ENCODE assay signal across 15 cellular contexts in the genomic region with DNA sequence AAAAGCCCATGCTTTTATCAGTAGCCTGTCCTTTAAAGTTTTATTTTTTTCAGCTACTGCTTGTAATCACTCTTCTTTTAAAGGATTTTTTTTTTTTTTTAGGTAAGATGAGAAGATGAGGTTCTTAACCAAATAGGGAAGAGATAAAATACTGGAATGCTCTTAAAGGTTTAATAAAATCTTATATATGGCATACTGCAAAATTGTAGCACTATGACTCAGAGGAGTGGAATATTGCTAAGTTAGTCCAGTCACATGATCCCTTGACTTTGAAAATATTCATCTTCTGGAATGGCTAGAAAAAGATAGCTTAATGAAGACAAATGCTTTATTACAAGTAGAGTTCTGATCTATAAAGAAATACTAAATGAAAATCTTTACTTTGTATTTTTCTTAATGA.
DNase-seq lines count a peak whose midpoint lies in the region; ATAC-seq and TF ChIP-seq lines count a peak whose summit lies in the region.
"Had no signal": no experiment of that assay in that cellular context is flagged by ENCODE, and none has a peak within 500 bp of the region (broad histone marks: within the 10 kb centered on the region; RNA-seq: fewer than 3 reads in every experiment).

No MANE protein-coding gene starts in this region.

- no peak overlapping the region for H3K4me3 Mint-ChIP-seq in activated CD4-positive, alpha-beta T cell treated with anti-CD3 and anti-CD28 coated beads for 36 hours

- peak; percentile 64 for ATAC-seq in HCT116
- no peak for ATAC-seq in activated CD4-positive, alpha-beta T cell treated with anti-CD3 and anti-CD28 coated beads for 36 hours

- H3K9ac ChIP-seq in HCT116 (ENCODE audit: low read length) (0 out of 2 replicates have a peak overlapping the region, but pooled peaks have one; percentile 12), skeletal muscle satellite cell (ENCODE audit: low read depth, low read length) (peak overlapping the region; percentile 62)

- H3K4me3 ChIP-seq in HCT116 (replicated peaks in 1 of 2; ENCODE audit: low read depth in 1 of 2, low read length in 2 of 2): no peak overlapping the region
- H3K4me3 ChIP-seq in fibroblast of pulmonary artery (replicated peaks; ENCODE audit: low read depth, low read length): no peak overlapping the region
- H3K4me3 ChIP-seq in skeletal muscle satellite cell (ENCODE audit: low read length): peak overlapping the region; percentile 45
- H3K4me3 ChIP-seq in adrenal gland: no peak overlapping the region
- no peak overlapping the region for H3K4me3 ChIP-seq in suprapubic skin
- H3K4me3 ChIP-seq: lung had no signal

- no peak overlapping the region for H3K27ac Mint-ChIP-seq in activated CD4-positive, alpha-beta T cell treated with anti-CD3 and anti-CD28 coated beads for 36 hours

- peak overlapping the region; percentile 52 for H3K4me2 ChIP-seq in HCT116 (ENCODE audit: low read length)
- H3K4me2 ChIP-seq in skeletal muscle satellite cell (ENCODE audit: low read length): peak overlapping the region; percentile 73

- H3K27me3 Mint-ChIP-seq in activated CD4-positive, alpha-beta T cell treated with anti-CD3 and anti-CD28 coated beads for 36 hours: no peaks in the 10 kb centered on the region

- H3K9me3 ChIP-seq in HCT116 (ENCODE audit: control insufficient read depth in 1 of 2, insufficient read depth in 1 of 2, low read depth in 1 of 2, low read length in 2 of 2) (no peaks in the 10 kb centered on the region), skeletal muscle satellite cell (replicated peaks; ENCODE audit: low read length) (no peaks in the 10 kb centered on the region), adrenal gland (replicated peaks in 1 of 3) (no peaks in the 10 kb centered on the region), suprapubic skin (no peaks in the 10 kb centered on the region)

- H3K9me3 Mint-ChIP-seq in activated CD4-positive, alpha-beta T cell treated with anti-CD3 and anti-CD28 coated beads for 36 hours (ENCODE audit: low read depth): peaks cover 3% of the 10 kb centered on the region

- CTCF ChIA-PET in HCT116 (lab: Charles Lee): interaction anchor here (0.6 to 0.9 kb wide), 2 partner anchors 20 to 22 kb away, joined by 3 to 4 read pairs; no protein-coding TSS in a partner anchor
- CTCF ChIA-PET in activated CD4-positive, alpha-beta T cell treated with anti-CD3 and anti-CD28 coated beads for 36 hours (lab: Charles Lee): no interaction called here

- H3K4me1 ChIP-seq in HCT116 (ENCODE audit: control insufficient read depth in 1 of 2, insufficient read depth in 2 of 2, low read length in 2 of 2): peaks cover 27 to 49% of the 10 kb centered on the region in 2 experiments
- H3K4me1 ChIP-seq in skeletal muscle satellite cell (ENCODE audit: control insufficient read depth, insufficient read depth, low read length): peaks cover 40% of the 10 kb centered on the region
- peaks cover 0 to 7% of the 10 kb centered on the region in 2 donors for H3K4me1 ChIP-seq in adrenal gland (replicated peaks in 1 of 2)
- H3K4me1 ChIP-seq in suprapubic skin: peaks cover 13% of the 10 kb centered on the region

- no peaks in the 10 kb centered on the region for H3K36me3 Mint-ChIP-seq in activated CD4-positive, alpha-beta T cell treated with anti-CD3 and anti-CD28 coated beads for 36 hours (ENCODE audit: low read depth)

- DNase-seq in HCT116 (ENCODE audit: low read depth, low spot score) (no peak), SW 1271 (lab: John Stamatoyannopoulos, UW) (peak; percentile 32 to 71), fibroblast of pulmonary artery (ENCODE audit: low read depth) (peak; percentile 77), adrenal gland (no peak), suprapubic skin (ENCODE audit: low spot score in 2 of 2) (no peak)
- no peak for DNase-seq in activated CD4-positive, alpha-beta T cell treated with anti-CD3 and anti-CD28 coated beads for 36 hours
- DNase-seq: activated CD4-positive, CD25-positive, alpha-beta regulatory T cell treated with anti-CD3 and anti-CD28 coated beads, Interleukin-2, amount 50 U/mL, for 72 hours; activated T-cell treated with anti-CD3 and anti-CD28 coated beads, Interleukin-2, amount 50 U/mL, for 1 hour; aorta; effector memory CD4-positive, alpha-beta T cell; MM.1S; occipital lobe; stimulated activated CD4-positive, alpha-beta T cell treated with anti-CD3 and anti-CD28 coated beads, Interleukin-12 subunit alpha, Interleukin-12 subunit beta, amount 100 ng/mL, for 4 hours had no signal

- TF ChIP-seq CTCF in HCT116 (IDR thresholded peaks at IDR 0.05 in 2 of 3, conservative IDR thresholded peaks at IDR 0.05 in 1 of 3; ENCODE audit: borderline replicate concordance in 1 of 3, insufficient read depth in 1 of 3, low read depth in 2 of 3, low read length in 2 of 3) (no peak), fibroblast of pulmonary artery (IDR thresholded peaks at IDR 0.05; ENCODE audit: low read length, missing control alignments) (no peak), adrenal gland (IDR thresholded peaks at IDR 0.05) (no peak), suprapubic skin (IDR thresholded peaks at IDR 0.05) (no peak)

- no peak for TF ChIP-seq RAD21 in HCT116 (IDR thresholded peaks at IDR 0.05; ENCODE audit: low read depth)

- peak overlapping the region; percentile 77 for H2AFZ ChIP-seq in HCT116 (ENCODE audit: low read depth, low read length, poor library complexity, severe bottlenecking)

- H3K36me3 ChIP-seq in HCT116 (ENCODE audit: control insufficient read depth in 1 of 2, insufficient read depth in 2 of 2, low read length in 2 of 2) (no peaks in the 10 kb centered on the region), skeletal muscle satellite cell (ENCODE audit: insufficient read depth, low read length) (peaks cover 19% of the 10 kb centered on the region), adrenal gland (replicated peaks in 1 of 2) (no peaks in the 10 kb centered on the region), suprapubic skin (no peaks in the 10 kb centered on the region)

- BruUV-seq in HCT116 (replicated peaks; lab: Mats Ljungman, UMichigan): no TSS peak

- RAD21 ChIA-PET in HCT116 (lab: Charles Lee; ENCODE audit: low non-redundant PET in 1 of 2, low total read pairs in 2 of 2, uncharacterized antibody in 2 of 2, unreplicated experiment in 2 of 2): no interaction called here

- H3K27ac ChIP-seq in HCT116 (ENCODE audit: low read depth, low read length) (peak overlapping the region; percentile 37; the same call in 1 of the 2 replicates), adrenal gland (no peak overlapping the region), suprapubic skin (no peak overlapping the region)

- no peaks in the 10 kb centered on the region for H4K20me1 ChIP-seq in HCT116 (ENCODE audit: insufficient read depth)

- intact Hi-C loops in HCT116 (cut with micrococcal nuclease): no loop called here
- intact Hi-C loops in adrenal gland (cut with DNase I): no loop called here
- intact Hi-C loops in activated CD4-positive, alpha-beta T cell treated with anti-CD3 and anti-CD28 coated beads for 36 hours (cut with DNase I, micrococcal nuclease): no loop called here

- H3K9me2 ChIP-seq in HCT116 (ENCODE audit: insufficient read depth): no peaks in the 10 kb centered on the region

- POLR2A ChIA-PET in HCT116 (lab: Charles Lee): no interaction called here
- POLR2A ChIA-PET in activated CD4-positive, alpha-beta T cell treated with anti-CD3 and anti-CD28 coated beads for 36 hours (lab: Charles Lee): no interaction called here

- no peaks in the 10 kb centered on the region for H3K4me1 Mint-ChIP-seq in activated CD4-positive, alpha-beta T cell treated with anti-CD3 and anti-CD28 coated beads for 36 hours

- H3K79me2 ChIP-seq in HCT116 (ENCODE audit: insufficient read depth, low read length): no peaks in the 10 kb centered on the region; the same call in 1 of the 2 replicates

- no peak for TF ChIP-seq EP300 in suprapubic skin (IDR thresholded peaks at IDR 0.05)

- H3K27me3 ChIP-seq in HCT116 (ENCODE audit: insufficient read depth, low read length): no peaks in the 10 kb centered on the region
- no peaks in the 10 kb centered on the region for H3K27me3 ChIP-seq in skeletal muscle satellite cell (ENCODE audit: control insufficient read depth, insufficient read depth, low read length)
- H3K27me3 ChIP-seq in adrenal gland: no peaks in the 10 kb centered on the region
- no peaks in the 10 kb centered on the region for H3K27me3 ChIP-seq in suprapubic skin

- TF ChIP-seq POLR2A in HCT116 (IDR thresholded peaks at IDR 0.05; ENCODE audit: borderline replicate concordance, extremely low read depth, insufficient read depth, insufficient read length): no peak
- TF ChIP-seq POLR2A in adrenal gland (IDR thresholded peaks at IDR 0.05): no peak
- TF ChIP-seq POLR2A in suprapubic skin (IDR thresholded peaks at IDR 0.05): no peak

TF ChIP-seq in HCT116, 20 proteins besides CTCF, POLR2A, EP300 and RAD21 (continues in another document):
- TF ChIP-seq FOSL1 (IDR thresholded peaks at IDR 0.05; ENCODE audit: low read depth) (peak; percentile 48; the same call in 1 of the 2 replicates), SP1 (IDR thresholded peaks at IDR 0.05; ENCODE audit: low read depth) (no peak), SRF (IDR thresholded peaks at IDR 0.05; ENCODE audit: low read depth) (no peak), CEBPB (IDR thresholded peaks at IDR 0.05; ENCODE audit: low read depth) (0 out of 2 replicates have a peak, but pooled peaks have one; percentile 22), ZFX (IDR thresholded peaks at IDR 0.05) (no peak), EGR1 (IDR thresholded peaks at IDR 0.05; ENCODE audit: low read depth) (no peak), JUND (IDR thresholded peaks at IDR 0.05) (0 out of 2 replicates have a peak, but pooled peaks have one; percentile 20), EZH2 (IDR thresholded peaks at IDR 0.05) (no peak), ATF3 (IDR thresholded peaks at IDR 0.05) (no peak), SIN3A (IDR thresholded peaks at IDR 0.05; ENCODE audit: low read depth) (no peak), ZNF274 (IDR thresholded peaks at IDR 0.05; ENCODE audit: low read depth, low read length) (no peak), EZH2phosphoT487 (IDR thresholded peaks at IDR 0.05; ENCODE audit: borderline replicate concordance) (no peak), CBX3 (IDR thresholded peaks at IDR 0.05; ENCODE audit: low read depth) (no peak), ELF1 (IDR thresholded peaks at IDR 0.05; ENCODE audit: borderline replicate concordance, low read depth) (no peak), TCF7L2 (IDR thresholded peaks at IDR 0.05; ENCODE audit: borderline replicate concordance, extremely low read depth, insufficient read depth, insufficient read length) (no peak), YY1 (IDR thresholded peaks at IDR 0.05; ENCODE audit: extremely low read depth, insufficient replicate concordance, low read depth, low read length) (no peak)
- TF ChIP-seq, protein P1, sequence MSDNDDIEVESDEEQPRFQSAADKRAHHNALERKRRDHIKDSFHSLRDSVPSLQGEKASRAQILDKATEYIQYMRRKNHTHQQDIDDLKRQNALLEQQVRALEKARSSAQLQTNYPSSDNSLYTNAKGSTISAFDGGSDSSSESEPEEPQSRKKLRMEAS (IDR thresholded peaks at IDR 0.05): no peak

Comparison
In these comparisons a context has a peak if more than half of its experiments do, and no peak if none do; other contexts are left out.
1. DNase-seq: peak in SW 1271 (2 of 2) and fibroblast of pulmonary artery (single experiment); none in HCT116 (single experiment), adrenal gland (0 of 7), activated CD4-positive, alpha-beta T cell treated with anti-CD3 and anti-CD28 coated beads for 36 hours (single experiment) and suprapubic skin (0 of 2).